ENCODE assay signal across 17 cellular contexts in the genomic region with DNA sequence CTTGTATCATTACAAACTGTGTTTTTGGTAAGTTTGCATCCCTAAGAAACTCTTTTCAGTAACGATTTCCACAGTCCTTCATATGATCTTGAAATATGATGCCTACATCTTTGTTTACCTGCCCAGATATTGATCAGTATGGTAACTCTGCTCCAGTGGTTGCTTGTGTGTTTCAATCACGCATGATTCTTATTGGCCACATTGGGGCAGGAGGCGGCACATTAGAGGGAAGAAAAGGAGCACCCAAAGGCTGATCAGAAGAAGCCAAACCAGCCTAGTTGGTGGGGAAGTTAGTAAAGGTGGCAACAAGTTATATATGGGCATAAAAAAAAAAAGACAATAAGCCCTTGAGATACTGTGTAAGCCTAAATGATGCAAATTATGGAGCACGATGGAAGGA.
DNase-seq lines count a peak whose midpoint lies in the region; ATAC-seq, FAIRE-seq and TF ChIP-seq lines count a peak whose summit lies in the region.
"Had no signal": no experiment of that assay in that cellular context is flagged by ENCODE, and none has a peak within 500 bp of the region (broad histone marks: within the 10 kb centered on the region; RNA-seq: fewer than 3 reads in every experiment).

No MANE protein-coding gene starts in this region.

- H3K9me2 ChIP-seq in HCT116 (ENCODE audit: insufficient read depth), result no peaks in the 10 kb centered on the region

- H3K4me3 ChIP-seq in HCT116 (replicated peaks in 1 of 2; ENCODE audit: low read depth in 1 of 2, low read length in 2 of 2) (no peak overlapping the region), astrocyte (ENCODE audit: insufficient read depth, low read depth, low read length) (no peak overlapping the region), skeletal muscle satellite cell (ENCODE audit: low read length) (no peak overlapping the region)
- H3K4me3 ChIP-seq: transverse colon had no signal

- no peak for ATAC-seq in activated naive CD4-positive, alpha-beta T cell treated with anti-CD3 and anti-CD28 coated beads, Interleukin-2, amount 50 U/mL, for 72 hours
- peak; percentile 52 for ATAC-seq in HCT116
- no peak for ATAC-seq in GM19035 (IDR thresholded peaks at IDR 0.05; ENCODE audit: unreplicated experiment)
- ATAC-seq: T-cell had no signal

- H3K79me2 ChIP-seq in HCT116 (ENCODE audit: insufficient read depth, low read length) (no peaks in the 10 kb centered on the region), astrocyte (ENCODE audit: insufficient read depth, low read length) (no peaks in the 10 kb centered on the region)

- H2AFZ ChIP-seq in HCT116 (ENCODE audit: low read depth, low read length, poor library complexity, severe bottlenecking) (no peak overlapping the region), astrocyte (ENCODE audit: low read depth, low read length) (no peak overlapping the region)

- RAD21 ChIA-PET in HCT116 (lab: Charles Lee; ENCODE audit: low non-redundant PET in 1 of 2, low total read pairs in 2 of 2, uncharacterized antibody in 2 of 2, unreplicated experiment in 2 of 2), result no interaction called here

- TF ChIP-seq RAD21 in HCT116 (IDR thresholded peaks at IDR 0.05; ENCODE audit: low read depth), result peak; percentile 46

- no peak for FAIRE-seq in astrocyte (lab: Jason Lieb, UNC)
- FAIRE-seq: H1, islet of Langerhans had no signal

- DNase-seq in activated naive CD4-positive, alpha-beta T cell treated with anti-CD3 and anti-CD28 coated beads, Interleukin-2, amount 50 U/mL, for 72 hours (ENCODE audit: low spot score in 2 of 2), result no peak
- peak; percentile 56 for DNase-seq in HCT116 (ENCODE audit: low read depth, low spot score)
- peak; percentile 3 for DNase-seq in astrocyte (ENCODE audit: low read depth)
- no peak for DNase-seq in NCI-H1048 (lab: John Stamatoyannopoulos, UW)
- no peak for DNase-seq in stimulated activated CD4-positive, alpha-beta T cell treated with anti-CD3 and anti-CD28 coated beads, Interleukin-2, amount 100 ng/mL, for 24 hours
- DNase-seq: glutamatergic neuron, mesenchymal stem cell, NCI-H1694 treated with DMSO at 0.1 percent for 48 hours, NCI-H524 treated with DMSO at 0.1 percent for 48 hours, T-cell, transverse colon had no signal

- H3K27me3 Mint-ChIP-seq in activated naive CD4-positive, alpha-beta T cell treated with anti-CD3 and anti-CD28 coated beads, Interleukin-2, amount 50 U/mL, for 24 hours, result no peaks in the 10 kb centered on the region
- H3K27me3 Mint-ChIP-seq in astrocyte (ENCODE audit: low read depth, unreplicated experiment), result no peaks in the 10 kb centered on the region
- H3K27me3 Mint-ChIP-seq: T-cell had no signal

- H3K9ac ChIP-seq in HCT116 (ENCODE audit: low read length) (peak overlapping the region; percentile 55), astrocyte (ENCODE audit: low read length) (no peak overlapping the region), skeletal muscle satellite cell (ENCODE audit: low read depth, low read length) (peak overlapping the region; percentile 13)

- peak overlapping the region; percentile 19 for H3K27ac Mint-ChIP-seq in activated naive CD4-positive, alpha-beta T cell treated with anti-CD3 and anti-CD28 coated beads, Interleukin-2, amount 50 U/mL, for 24 hours
- H3K27ac Mint-ChIP-seq in activated naive CD4-positive, alpha-beta T cell treated with anti-CD3 and anti-CD28 coated beads, Interleukin-2, amount 50 U/mL, for 72 hours, result no peak overlapping the region
- no peak overlapping the region for H3K27ac Mint-ChIP-seq in astrocyte (ENCODE audit: unreplicated experiment)
- H3K27ac Mint-ChIP-seq: T-cell had no signal

- peaks cover 0 to 21% of the 10 kb centered on the region in 2 experiments; a peak in 1 of 4 replicates for H3K36me3 ChIP-seq in HCT116 (ENCODE audit: control insufficient read depth in 1 of 2, insufficient read depth in 2 of 2, low read length in 2 of 2)
- H3K36me3 ChIP-seq in astrocyte (ENCODE audit: insufficient read depth, low read length), result no peaks in the 10 kb centered on the region
- no peaks in the 10 kb centered on the region for H3K36me3 ChIP-seq in skeletal muscle satellite cell (ENCODE audit: insufficient read depth, low read length)
- H3K36me3 ChIP-seq: transverse colon had no signal

- H3K27ac ChIP-seq in HCT116 (ENCODE audit: low read depth, low read length), result peak overlapping the region; percentile 88
- peak overlapping the region; percentile 66 for H3K27ac ChIP-seq in astrocyte (ENCODE audit: low read depth, low read length)
- H3K27ac ChIP-seq: RWPE1, transverse colon had no signal

- H3K27me3 ChIP-seq in HCT116 (ENCODE audit: insufficient read depth, low read length), result no peaks in the 10 kb centered on the region
- H3K27me3 ChIP-seq in astrocyte (ENCODE audit: insufficient read depth, low read length), result no peaks in the 10 kb centered on the region
- no peaks in the 10 kb centered on the region for H3K27me3 ChIP-seq in skeletal muscle satellite cell (ENCODE audit: control insufficient read depth, insufficient read depth, low read length)
- H3K27me3 ChIP-seq: transverse colon had no signal

- peaks cover 8% of the 10 kb centered on the region for H3K4me1 Mint-ChIP-seq in activated naive CD4-positive, alpha-beta T cell treated with anti-CD3 and anti-CD28 coated beads, Interleukin-2, amount 50 U/mL, for 24 hours
- peaks cover 8% of the 10 kb centered on the region for H3K4me1 Mint-ChIP-seq in astrocyte (ENCODE audit: low read depth, unreplicated experiment)
- H3K4me1 Mint-ChIP-seq: T-cell had no signal

- POLR2A ChIA-PET in HCT116 (lab: Charles Lee), result no interaction called here

- H3K4me3 Mint-ChIP-seq in activated naive CD4-positive, alpha-beta T cell treated with anti-CD3 and anti-CD28 coated beads, Interleukin-2, amount 50 U/mL, for 24 hours, result no peak overlapping the region
- H3K4me3 Mint-ChIP-seq in astrocyte (ENCODE audit: unreplicated experiment), result no peak overlapping the region
- H3K4me3 Mint-ChIP-seq: T-cell had no signal

- no peaks in the 10 kb centered on the region for H3K9me3 Mint-ChIP-seq in activated naive CD4-positive, alpha-beta T cell treated with anti-CD3 and anti-CD28 coated beads, Interleukin-2, amount 50 U/mL, for 24 hours
- H3K9me3 Mint-ChIP-seq in activated naive CD4-positive, alpha-beta T cell treated with anti-CD3 and anti-CD28 coated beads, Interleukin-2, amount 50 U/mL, for 72 hours, result peaks cover 0 to 8% of the 10 kb centered on the region in 2 donors
- peaks cover 7% of the 10 kb centered on the region for H3K9me3 Mint-ChIP-seq in astrocyte (ENCODE audit: unreplicated experiment)

- TF ChIP-seq CTCF in HCT116 (IDR thresholded peaks at IDR 0.05 in 2 of 3, conservative IDR thresholded peaks at IDR 0.05 in 1 of 3; ENCODE audit: borderline replicate concordance in 1 of 3, insufficient read depth in 1 of 3, low read depth in 2 of 3, low read length in 2 of 3) (peak; percentile 9 to 64 (median 35); a peak in 4 of 6 replicates), astrocyte (IDR thresholded peaks at IDR 0.05; ENCODE audit: insufficient read depth, low read depth, low read length) (no peak)

- CTCF ChIA-PET in HCT116 (lab: Charles Lee), result interaction anchor here (0.9 to 1.9 kb wide), 3 partner anchors 9 to 1329 kb away, joined by 3 to 7 read pairs (median 6); no protein-coding TSS in a partner anchor

- peak; percentile 17 for TF ChIP-seq POLR2A in HCT116 (IDR thresholded peaks at IDR 0.05; ENCODE audit: borderline replicate concordance, extremely low read depth, insufficient read depth, insufficient read length)

- H3K4me2 ChIP-seq in HCT116 (ENCODE audit: low read length) (peak overlapping the region; percentile 70), astrocyte (ENCODE audit: low read length) (peak overlapping the region; percentile 62), skeletal muscle satellite cell (ENCODE audit: low read length) (peak overlapping the region; percentile 60)

- H4K20me1 ChIP-seq in HCT116 (ENCODE audit: insufficient read depth) (no peaks in the 10 kb centered on the region), astrocyte (ENCODE audit: insufficient read depth, low read length) (no peaks in the 10 kb centered on the region)

- H3K9me3 ChIP-seq in HCT116 (ENCODE audit: control insufficient read depth in 1 of 2, insufficient read depth in 1 of 2, low read depth in 1 of 2, low read length in 2 of 2), result no peaks in the 10 kb centered on the region
- H3K9me3 ChIP-seq in astrocyte (ENCODE audit: insufficient read depth, low read depth, low read length), result no peaks in the 10 kb centered on the region
- no peaks in the 10 kb centered on the region for H3K9me3 ChIP-seq in skeletal muscle satellite cell (replicated peaks; ENCODE audit: low read length)
- H3K9me3 ChIP-seq: transverse colon had no signal

- no TSS peak for BruUV-seq in HCT116 (replicated peaks; lab: Mats Ljungman, UMichigan)

- peaks cover 36% of the 10 kb centered on the region for H3K36me3 Mint-ChIP-seq in activated naive CD4-positive, alpha-beta T cell treated with anti-CD3 and anti-CD28 coated beads, Interleukin-2, amount 50 U/mL, for 24 hours
- H3K36me3 Mint-ChIP-seq in activated naive CD4-positive, alpha-beta T cell treated with anti-CD3 and anti-CD28 coated beads, Interleukin-2, amount 50 U/mL, for 72 hours, result peaks cover 28 to 40% of the 10 kb centered on the region in 2 donors
- peaks cover 15% of the 10 kb centered on the region for H3K36me3 Mint-ChIP-seq in astrocyte (ENCODE audit: low read depth, unreplicated experiment)

- intact Hi-C loops in HCT116 (cut with micrococcal nuclease), result loop anchor here (1.0 to 10.0 kb wide), 3 partner anchors 112 to 810 kb away; no protein-coding TSS in a partner anchor

- H3K4me1 ChIP-seq in HCT116 (ENCODE audit: control insufficient read depth in 1 of 2, insufficient read depth in 2 of 2, low read length in 2 of 2), result peaks cover 41% of the 10 kb centered on the region in 2 experiments
- peaks cover 20% of the 10 kb centered on the region for H3K4me1 ChIP-seq in astrocyte (ENCODE audit: insufficient read depth, low read length)
- peaks cover 22% of the 10 kb centered on the region for H3K4me1 ChIP-seq in skeletal muscle satellite cell (ENCODE audit: control insufficient read depth, insufficient read depth, low read length)
- H3K4me1 ChIP-seq: transverse colon had no signal

TF ChIP-seq in HCT116, 20 proteins besides CTCF, POLR2A, EP300 and RAD21 (continues in another document):
- no peak for TF ChIP-seq EZH2 (IDR thresholded peaks at IDR 0.05)
- no peak for TF ChIP-seq CEBPB (IDR thresholded peaks at IDR 0.05; ENCODE audit: low read depth)
- no peak for TF ChIP-seq SRF (IDR thresholded peaks at IDR 0.05; ENCODE audit: low read depth)
- peak; percentile 20; the same call in 1 of the 2 replicates for TF ChIP-seq CBX3 (IDR thresholded peaks at IDR 0.05; ENCODE audit: low read depth)
- peak; percentile 6; the same call in 1 of the 2 replicates for TF ChIP-seq POLR2AphosphoS5 (IDR thresholded peaks at IDR 0.05; ENCODE audit: low read depth, low read length)
- TF ChIP-seq SP1 (IDR thresholded peaks at IDR 0.05; ENCODE audit: low read depth), result peak; percentile 9; the same call in 1 of the 2 replicates
- TF ChIP-seq ZFX (IDR thresholded peaks at IDR 0.05), result no peak
- TF ChIP-seq EGR1 (IDR thresholded peaks at IDR 0.05; ENCODE audit: low read depth), result no peak
- peak; percentile 80 for TF ChIP-seq TCF7L2 (IDR thresholded peaks at IDR 0.05; ENCODE audit: borderline replicate concordance, extremely low read depth, insufficient read depth, insufficient read length)
- TF ChIP-seq YY1 (IDR thresholded peaks at IDR 0.05; ENCODE audit: extremely low read depth, insufficient replicate concordance, low read depth, low read length), result peak; percentile 36

Comparison
In these comparisons a context has a peak if more than half of its experiments do, and no peak if none do; other contexts are left out.
1. DNase-seq: peak in HCT116 (single experiment) and astrocyte (single experiment); none in activated naive CD4-positive, alpha-beta T cell treated with anti-CD3 and anti-CD28 coated beads, Interleukin-2, amount 50 U/mL, for 72 hours (0 of 2), NCI-H1048 (single experiment) and stimulated activated CD4-positive, alpha-beta T cell treated with anti-CD3 and anti-CD28 coated beads, Interleukin-2, amount 100 ng/mL, for 24 hours (0 of 2).
2. Peak in every context shown above with its lines, with median percentiles within 50 percentile points of each other: H3K4me2 ChIP-seq.